In genomic region chr6:2868637-2869379, GRCh38 we compare ENCODE assay signal across 19 cellular contexts. TPM values are rescaled to one million over a fixed set of nuclear protein-coding genes. Genes with fewer than 3 reads are reported as not detected.
A peak's percentile ranks its signal among the peaks of the same experiment; 100 is the strongest.
DNase-seq lines count a peak whose midpoint lies in the region; ATAC-seq and TF ChIP-seq lines count a peak whose summit lies in the region.
"Had no signal": no experiment of that assay in that cellular context is flagged by ENCODE, and none has a peak within 500 bp of the region (broad histone marks: within the 10 kb centered on the region; RNA-seq: fewer than 3 reads in every experiment).

No MANE protein-coding gene starts in this region.

- H3K36me3 Mint-ChIP-seq in activated T-cell treated with anti-CD3 and anti-CD28 coated beads, Interleukin-2, amount 50 U/mL, for 24 hours (ENCODE audit: low read depth): peaks cover 4% of the 10 kb centered on the region
- peaks cover 27% of the 10 kb centered on the region for H3K36me3 Mint-ChIP-seq in activated naive CD8-positive, alpha-beta T cell treated with anti-CD3 and anti-CD28 coated beads, Interleukin-2, amount 10 ng/mL, durations not matched to agents 7 days and 5 days
- no peaks in the 10 kb centered on the region for H3K36me3 Mint-ChIP-seq in stimulated activated memory B cell treated with anti-CD40 and anti-IgM and Interleukin-4, amounts not matched to agents 10 μg/mL and 1 μg/mL and 100 μg/mL, for 72 hours

- TF ChIP-seq CTCF in suprapubic skin (IDR thresholded peaks at IDR 0.05): no peak

- DNase-seq in activated T-cell treated with anti-CD3 and anti-CD28 coated beads, Interleukin-2, amount 50 U/mL, for 24 hours: no peak
- DNase-seq in activated T-cell treated with anti-CD3 and anti-CD28 coated beads for 4 hours (no peak), NCI-H1436 (lab: John Stamatoyannopoulos, UW) (no peak), RPMI8226 (no peak), suprapubic skin (ENCODE audit: low spot score in 2 of 2) (no peak)
- DNase-seq in activated naive CD8-positive, alpha-beta T cell treated with anti-CD3 and anti-CD28 coated beads, Interleukin-2, amount 10 ng/mL, durations not matched to agents 7 days and 5 days: no peak
- DNase-seq: ACHN; effector CD8-positive, alpha-beta T cell; GDM1; H7; heart right ventricle; IMR-90; islet precursor cell; NCI-H524 treated with DMSO at 0.1 percent for 48 hours had no signal

- H3K9me3 Mint-ChIP-seq in activated T-cell treated with anti-CD3 and anti-CD28 coated beads, Interleukin-2, amount 50 U/mL, for 24 hours: peaks cover 7% of the 10 kb centered on the region
- H3K9me3 Mint-ChIP-seq in activated naive CD8-positive, alpha-beta T cell treated with anti-CD3 and anti-CD28 coated beads, Interleukin-2, amount 10 ng/mL, durations not matched to agents 7 days and 5 days: peaks cover 5% of the 10 kb centered on the region
- peaks cover 5% of the 10 kb centered on the region for H3K9me3 Mint-ChIP-seq in stimulated activated memory B cell treated with anti-CD40 and anti-IgM and Interleukin-4, amounts not matched to agents 10 μg/mL and 1 μg/mL and 100 μg/mL, for 72 hours
- H3K9me3 Mint-ChIP-seq: memory B cell had no signal

- H3K36me3 ChIP-seq in suprapubic skin: no peaks in the 10 kb centered on the region
- H3K36me3 ChIP-seq: heart right ventricle had no signal

- no peaks in the 10 kb centered on the region for H3K27me3 ChIP-seq in suprapubic skin
- H3K27me3 ChIP-seq: heart right ventricle had no signal

- 86% methylated on average over 10 of the region's 10 CpGs for WGBS in suprapubic skin

- POLR2A ChIA-PET in activated naive CD8-positive, alpha-beta T cell treated with anti-CD3 and anti-CD28 coated beads, Interleukin-2, amount 10 ng/mL, durations not matched to agents 7 days and 5 days (lab: Charles Lee): interaction anchor here (0.7 to 1.8 kb wide), 9 partner anchors 8 to 74 kb away, joined by 3 to 23 read pairs (median 4); partner anchors contain the start of gene SERPINB9

- no peaks in the 10 kb centered on the region for H3K27me3 Mint-ChIP-seq in activated T-cell treated with anti-CD3 and anti-CD28 coated beads, Interleukin-2, amount 50 U/mL, for 24 hours
- H3K27me3 Mint-ChIP-seq in activated naive CD8-positive, alpha-beta T cell treated with anti-CD3 and anti-CD28 coated beads, Interleukin-2, amount 10 ng/mL, durations not matched to agents 7 days and 5 days: no peaks in the 10 kb centered on the region
- H3K27me3 Mint-ChIP-seq in stimulated activated memory B cell treated with anti-CD40 and anti-IgM and Interleukin-4, amounts not matched to agents 10 μg/mL and 1 μg/mL and 100 μg/mL, for 72 hours: no peaks in the 10 kb centered on the region
- H3K27me3 Mint-ChIP-seq: memory B cell had no signal

- H3K9me3 ChIP-seq in suprapubic skin: no peaks in the 10 kb centered on the region
- H3K9me3 ChIP-seq: heart right ventricle had no signal

- H3K27ac ChIP-seq in suprapubic skin: no peak overlapping the region
- H3K27ac ChIP-seq: heart right ventricle had no signal

- no peak for TF ChIP-seq POLR2A in suprapubic skin (IDR thresholded peaks at IDR 0.05)

- H3K4me1 ChIP-seq in suprapubic skin: peaks cover 12% of the 10 kb centered on the region

- no peak for TF ChIP-seq RAD21 in Ishikawa (IDR thresholded peaks at IDR 0.05; ENCODE audit: low read depth)

- no peak for ATAC-seq in activated naive CD8-positive, alpha-beta T cell treated with anti-CD3 and anti-CD28 coated beads, Interleukin-2, amount 10 ng/mL, durations not matched to agents 7 days and 5 days (ENCODE audit: low read depth)
- ATAC-seq in stimulated activated memory B cell treated with anti-CD40 and anti-IgM and Interleukin-4, amounts not matched to agents 10 μg/mL and 1 μg/mL and 100 μg/mL, for 72 hours: no peak
- ATAC-seq: heart right ventricle had no signal

- no peak overlapping the region for H3K4me3 ChIP-seq in suprapubic skin
- H3K4me3 ChIP-seq: heart right ventricle had no signal

- H3K4me1 Mint-ChIP-seq in activated T-cell treated with anti-CD3 and anti-CD28 coated beads, Interleukin-2, amount 50 U/mL, for 24 hours (ENCODE audit: low read depth): peaks cover 64% of the 10 kb centered on the region
- H3K4me1 Mint-ChIP-seq in activated naive CD8-positive, alpha-beta T cell treated with anti-CD3 and anti-CD28 coated beads, Interleukin-2, amount 10 ng/mL, durations not matched to agents 7 days and 5 days: peaks cover 17% of the 10 kb centered on the region
- H3K4me1 Mint-ChIP-seq in stimulated activated memory B cell treated with anti-CD40 and anti-IgM and Interleukin-4, amounts not matched to agents 10 μg/mL and 1 μg/mL and 100 μg/mL, for 72 hours: peaks cover 61% of the 10 kb centered on the region

- peak overlapping the region; percentile 88 for H3K27ac Mint-ChIP-seq in activated T-cell treated with anti-CD3 and anti-CD28 coated beads, Interleukin-2, amount 50 U/mL, for 24 hours
- peak overlapping the region; percentile 74 for H3K27ac Mint-ChIP-seq in activated naive CD8-positive, alpha-beta T cell treated with anti-CD3 and anti-CD28 coated beads, Interleukin-2, amount 10 ng/mL, durations not matched to agents 7 days and 5 days
- peak overlapping the region; percentile 54 for H3K27ac Mint-ChIP-seq in stimulated activated memory B cell treated with anti-CD40 and anti-IgM and Interleukin-4, amounts not matched to agents 10 μg/mL and 1 μg/mL and 100 μg/mL, for 72 hours
- H3K27ac Mint-ChIP-seq: memory B cell had no signal

- no peak for TF ChIP-seq EP300 in Ishikawa (IDR thresholded peaks at IDR 0.05; ENCODE audit: borderline replicate concordance)
- no peak for TF ChIP-seq EP300 in suprapubic skin (IDR thresholded peaks at IDR 0.05)

- peak overlapping the region; percentile 50 for H3K4me3 Mint-ChIP-seq in activated T-cell treated with anti-CD3 and anti-CD28 coated beads, Interleukin-2, amount 50 U/mL, for 24 hours
- peak overlapping the region; percentile 44 for H3K4me3 Mint-ChIP-seq in activated naive CD8-positive, alpha-beta T cell treated with anti-CD3 and anti-CD28 coated beads, Interleukin-2, amount 10 ng/mL, durations not matched to agents 7 days and 5 days
- H3K4me3 Mint-ChIP-seq in stimulated activated memory B cell treated with anti-CD40 and anti-IgM and Interleukin-4, amounts not matched to agents 10 μg/mL and 1 μg/mL and 100 μg/mL, for 72 hours: no peak overlapping the region
- H3K4me3 Mint-ChIP-seq: memory B cell, neural crest cell had no signal

TF ChIP-seq in Ishikawa, 13 proteins besides CTCF, POLR2A, EP300 and RAD21:
- TF ChIP-seq EGR1 (IDR thresholded peaks at IDR 0.05): no peak
- peak; percentile 48 for TF ChIP-seq TEAD4 (IDR thresholded peaks at IDR 0.05)
- no peak for TF ChIP-seq ZBTB7A (IDR thresholded peaks at IDR 0.05; ENCODE audit: low read depth)

RNA-seq across cellular contexts. Expression of gene SERPINB1, which starts 27.1 kb away (rescaled TPM):
- total RNA-seq in activated naive CD8-positive, alpha-beta T cell treated with anti-CD3 and anti-CD28 coated beads, Interleukin-2, amount 10 ng/mL, durations not matched to agents 7 days and 5 days: 10 to 100 TPM; 58.6 to 59.8 TPM
- total RNA-seq in suprapubic skin: 10 to 100 TPM; 11.8 to 20.6 (median 16.9) TPM

RNA-seq across cellular contexts. Expression of gene SERPINB9, which starts 34.3 kb away (rescaled TPM):
- total RNA-seq in activated naive CD8-positive, alpha-beta T cell treated with anti-CD3 and anti-CD28 coated beads, Interleukin-2, amount 10 ng/mL, durations not matched to agents 7 days and 5 days: 10 to 100 TPM; 56.4 to 56.8 TPM
- 1 to 10 TPM; 1.0 to 4.0 (median 2.5) TPM for total RNA-seq in suprapubic skin
- total RNA-seq: SK-MEL-5 had no signal

Comparison
In these comparisons a context has a peak if more than half of its experiments do, and no peak if none do; other contexts are left out.
1. RNA of gene SERPINB9, which starts 34.3 kb away (total RNA-seq): 56.4 to 56.8 TPM in activated naive CD8-positive, alpha-beta T cell treated with anti-CD3 and anti-CD28 coated beads, Interleukin-2, amount 10 ng/mL, durations not matched to agents 7 days and 5 days; 1.0 to 4.0 TPM in suprapubic skin; every median in the first group is over 10 times any median in the second.
2. Peak in every context shown above with its lines, with median percentiles within 50 percentile points of each other: H3K27ac Mint-ChIP-seq.